ENCODE assay signal across 1 cellular context in genomic region chr5:149453618-149454415, GRCh38.
TF ChIP-seq lines count a peak whose summit lies in the region.

No MANE protein-coding gene starts in this region.

TF ChIP-seq in HCT116, 20 proteins besides CTCF, POLR2A, EP300 and RAD21 (continued from another document):
- TF ChIP-seq POLR2AphosphoS5 (IDR thresholded peaks at IDR 0.05; ENCODE audit: low read depth, low read length) (no peak), ZFX (IDR thresholded peaks at IDR 0.05) (no peak), EZH2phosphoT487 (IDR thresholded peaks at IDR 0.05; ENCODE audit: borderline replicate concordance) (no peak), TCF7L2 (IDR thresholded peaks at IDR 0.05; ENCODE audit: borderline replicate concordance, extremely low read depth, insufficient read depth, insufficient read length) (no peak)
